8 cellular contexts compared by ENCODE assay signal in the genomic region with DNA sequence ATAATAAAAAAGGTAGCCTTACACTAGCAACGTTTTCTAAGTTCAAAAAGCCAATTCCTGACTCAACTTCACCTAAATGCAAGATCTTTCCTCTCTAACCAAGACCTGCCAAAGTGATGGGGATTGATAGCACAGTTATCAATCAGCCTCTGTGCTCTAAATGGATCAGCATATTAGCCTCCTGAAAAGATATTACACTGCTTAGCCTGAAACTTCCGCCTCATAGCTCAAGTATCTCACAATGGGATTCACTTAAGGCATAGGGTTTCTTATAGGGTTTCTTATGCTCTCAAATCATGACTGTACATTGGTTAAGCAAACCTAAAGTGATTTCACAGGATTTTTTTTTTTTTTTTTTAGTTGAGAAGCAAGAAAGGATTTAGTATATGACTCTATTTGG. TPM values are rescaled to one million over a fixed set of nuclear protein-coding genes. Genes with fewer than 3 reads are reported as not detected.
DNase-seq lines count a peak whose midpoint lies in the region; ATAC-seq, FAIRE-seq and TF ChIP-seq lines count a peak whose summit lies in the region.

No MANE protein-coding gene starts in this region.

- no peak for FAIRE-seq in keratinocyte (lab: Jason Lieb, UNC)

- H2AFZ ChIP-seq in keratinocyte (ENCODE audit: control insufficient read depth, low read length): peak overlapping the region; percentile 52

- H3K79me2 ChIP-seq in keratinocyte (ENCODE audit: control insufficient read depth, insufficient read depth, low read length): no peaks in the 10 kb centered on the region

- no peaks in the 10 kb centered on the region for H3K9me1 ChIP-seq in keratinocyte (ENCODE audit: control insufficient read depth, extremely low read depth, insufficient read depth, low read length)

- ATAC-seq in T-helper 17 cell (peak; percentile 23), upper lobe of right lung (no peak), HG03025 (IDR thresholded peaks at IDR 0.05; ENCODE audit: low FRiP score, unreplicated experiment) (no peak)

- peak overlapping the region; percentile 97 for H3K4me3 Mint-ChIP-seq in activated naive CD4-positive, alpha-beta T cell treated with anti-CD3 and anti-CD28 coated beads, Interleukin-2, amount 50 U/mL, for 24 hours
- H3K4me3 Mint-ChIP-seq in T-helper 17 cell: peak overlapping the region; percentile 99

- H3K27me3 Mint-ChIP-seq in activated naive CD4-positive, alpha-beta T cell treated with anti-CD3 and anti-CD28 coated beads, Interleukin-2, amount 50 U/mL, for 24 hours: no peaks in the 10 kb centered on the region
- H3K27me3 Mint-ChIP-seq in T-helper 17 cell: no peaks in the 10 kb centered on the region

- H3K27ac ChIP-seq in keratinocyte (ENCODE audit: control insufficient read depth, insufficient read depth, low read length): peak overlapping the region; percentile 44
- no peak overlapping the region for H3K27ac ChIP-seq in upper lobe of right lung

- H3K9me3 ChIP-seq in T-helper 17 cell (ENCODE audit: control insufficient read depth, low read length, poor library complexity, severe bottlenecking) (no peaks in the 10 kb centered on the region), keratinocyte (ENCODE audit: control insufficient read depth, low read depth, low read length) (no peaks in the 10 kb centered on the region), upper lobe of right lung (no peaks in the 10 kb centered on the region)

- DNase-seq in activated naive CD4-positive, alpha-beta T cell (lab: John Stamatoyannopoulos, UW): no peak
- no peak for DNase-seq in T-helper 17 cell
- no peak for DNase-seq in keratinocyte (ENCODE audit: low read depth, low spot score)
- DNase-seq in upper lobe of right lung: no peak
- no peak for DNase-seq in occipital lobe (lab: John Stamatoyannopoulos, UW)
- no peak for DNase-seq in NCI-H510A (lab: John Stamatoyannopoulos, UW)

- no peaks in the 10 kb centered on the region for H3K9me3 Mint-ChIP-seq in activated naive CD4-positive, alpha-beta T cell treated with anti-CD3 and anti-CD28 coated beads, Interleukin-2, amount 50 U/mL, for 24 hours

- intact Hi-C loops in upper lobe of right lung (cut with DNase I): no loop called here

- H3K4me2 ChIP-seq in keratinocyte (ENCODE audit: control insufficient read depth, extremely low read depth, insufficient read depth, low read depth, low read length): peak overlapping the region; percentile 67

- TF ChIP-seq CTCF in keratinocyte (optimal IDR thresholded peaks at IDR 0.05 in 1 of 3, IDR thresholded peaks at IDR 0.05 in 1 of 3, conservative IDR thresholded peaks at IDR 0.05 in 1 of 3; ENCODE audit: extremely low read depth in 1 of 3, insufficient read depth in 2 of 3, low read length in 3 of 3) (no peak), upper lobe of right lung (IDR thresholded peaks at IDR 0.05) (no peak)

- H3K9ac ChIP-seq in keratinocyte (ENCODE audit: control insufficient read depth, extremely low read depth, insufficient read depth, low read length): no peak overlapping the region

- H3K27ac Mint-ChIP-seq in activated naive CD4-positive, alpha-beta T cell treated with anti-CD3 and anti-CD28 coated beads, Interleukin-2, amount 50 U/mL, for 24 hours: no peak overlapping the region
- H3K27ac Mint-ChIP-seq in T-helper 17 cell: peak overlapping the region; percentile 96

- dilution Hi-C loops in keratinocyte (cut with MboI; ENCODE audit: extremely low pct_ligation_motif_present, low sequenced_read_pairs): no loop called here

- H4K20me1 ChIP-seq in keratinocyte (ENCODE audit: control insufficient read depth, extremely low read depth, insufficient read depth, low read length): no peaks in the 10 kb centered on the region

- H3K36me3 Mint-ChIP-seq in activated naive CD4-positive, alpha-beta T cell treated with anti-CD3 and anti-CD28 coated beads, Interleukin-2, amount 50 U/mL, for 24 hours: no peaks in the 10 kb centered on the region
- H3K36me3 Mint-ChIP-seq in T-helper 17 cell (ENCODE audit: low read depth): peaks cover 2% of the 10 kb centered on the region

- H3K27me3 ChIP-seq in keratinocyte (ENCODE audit: control insufficient read depth, extremely low read depth, insufficient read depth, low read length) (no peaks in the 10 kb centered on the region), upper lobe of right lung (no peaks in the 10 kb centered on the region)

- H3K4me3 ChIP-seq in keratinocyte (ENCODE audit: control insufficient read depth in 2 of 3, extremely low read depth in 1 of 3, insufficient read depth in 2 of 3, low read depth in 1 of 3, low read length in 3 of 3) (no peak overlapping the region), upper lobe of right lung (peak overlapping the region; percentile 69)

- peaks cover 46% of the 10 kb centered on the region for H3K4me1 Mint-ChIP-seq in activated naive CD4-positive, alpha-beta T cell treated with anti-CD3 and anti-CD28 coated beads, Interleukin-2, amount 50 U/mL, for 24 hours
- peaks cover 39% of the 10 kb centered on the region for H3K4me1 Mint-ChIP-seq in T-helper 17 cell

- H3K4me1 ChIP-seq in keratinocyte (ENCODE audit: control insufficient read depth, extremely low read depth, insufficient read depth, low read length) (peaks cover 33% of the 10 kb centered on the region), upper lobe of right lung (peaks cover 13% of the 10 kb centered on the region)

- no peaks in the 10 kb centered on the region for H3K36me3 ChIP-seq in keratinocyte (ENCODE audit: control insufficient read depth in 2 of 2, extremely low read depth in 1 of 2, insufficient read depth in 2 of 2, low read length in 2 of 2)
- no peaks in the 10 kb centered on the region for H3K36me3 ChIP-seq in upper lobe of right lung

RNA-seq across cellular contexts. Expression of gene SLC9A9, which starts 0.4 kb away (rescaled TPM):
- total RNA-seq in T-helper 17 cell: 10 to 100 TPM; 25.3 to 31.8 TPM
- 2.9 to 7.0 TPM (median 5.2 TPM) in 3 replicates for polyA plus RNA-seq in keratinocyte
- polyA plus RNA-seq in keratinocyte (2011; ENCODE audit: low read depth): 1.7 TPM
- 1.5 and 3.5 TPM in 2 replicates for polyA plus RNA-seq in keratinocyte (2011; cell fraction: cytosol; rRNA removed)
- polyA plus RNA-seq in keratinocyte (2011; cell fraction: nucleus; rRNA removed): 4.6 and 6.8 TPM in 2 replicates
- 2.9 and 4.3 TPM in 2 replicates for polyA plus RNA-seq in keratinocyte (2012; ENCODE audit: low replicate concordance)
- polyA minus RNA-seq in keratinocyte: 5.7 to 14.0 TPM (median 9.7 TPM) in 3 replicates
- 1.9 TPM for polyA minus RNA-seq in keratinocyte (2011; cell fraction: cytosol; rRNA and poly(A)+ RNA removed)
- 8.1 and 17.8 TPM in 2 replicates for polyA minus RNA-seq in keratinocyte (2011; cell fraction: nucleus; rRNA and poly(A)+ RNA removed)
- total RNA-seq in upper lobe of right lung: 13.3 TPM
- total RNA-seq in occipital lobe: 7.3 TPM
